Comparison of ENCODE assay signal across 18 cellular contexts in genomic region chr7:7745966-7746365, GRCh38. TPM values are rescaled to one million over a fixed set of nuclear protein-coding genes. Genes with fewer than 3 reads are reported as not detected.
A peak's percentile ranks its signal among the peaks of the same experiment; 100 is the strongest.
DNase-seq lines count a peak whose midpoint lies in the region; ATAC-seq, FAIRE-seq and TF ChIP-seq lines count a peak whose summit lies in the region.
"Had no signal": no experiment of that assay in that cellular context is flagged by ENCODE, and none has a peak within 500 bp of the region (broad histone marks: within the 10 kb centered on the region; RNA-seq: fewer than 3 reads in every experiment).

No MANE protein-coding gene starts in this region.

- FAIRE-seq in K562 (lab: Jason Lieb, UNC), result no peak
- FAIRE-seq: RCC 7860 had no signal

- H3F3A ChIP-seq in DOHH2 (ENCODE audit: control insufficient read depth, insufficient read depth) (no peaks in the 10 kb centered on the region), Loucy (ENCODE audit: low read depth) (peaks cover 6% of the 10 kb centered on the region; the same call in 1 of the 2 replicates)

- TF ChIP-seq POLR2A in K562 (conservative IDR thresholded peaks at IDR 0.05), result no peak

- CTCF ChIA-PET in K562 (lab: Yijun Ruan, JAX; ENCODE audit: low intra/inter-chr PET ratio), result no interaction called here

- H3K27ac ChIP-seq in DOHH2 (ENCODE audit: low read depth, low read length) (no peak overlapping the region), K562 (ENCODE audit: extremely low read depth, low read depth, low read length) (no peak overlapping the region)
- H3K27ac ChIP-seq: BLaER1 treated with 17β-estradiol and CSF1 and Interleukin-3, amounts not matched to agents 10 nM and 100 nM; GM23248; KMS-11 had no signal

- H3K27me3 Mint-ChIP-seq in nephron progenitor cell (ENCODE audit: low read depth, poor library complexity), result peaks cover 3% of the 10 kb centered on the region

- WGBS in K562 (ENCODE audit: insufficient coverage, low coverage, missing lambda C conversion rate), result 60% methylated on average over 4 of the region's 4 CpGs

- H3K9ac ChIP-seq in Loucy (ENCODE audit: low read depth, low read length, poor library complexity, severe bottlenecking) (peak overlapping the region; percentile 61), K562 (ENCODE audit: insufficient read depth in 1 of 2, low read depth in 2 of 2, low read length in 2 of 2) (no peak overlapping the region)
- H3K9ac ChIP-seq: BLaER1 treated with 17β-estradiol and CSF1 and Interleukin-3, amounts not matched to agents 10 nM and 100 nM; GM23248; KMS-11 had no signal

- TF ChIP-seq EP300 in K562 (IDR thresholded peaks at IDR 0.05; ENCODE audit: low read length), result no peak

- H3K4me3 ChIP-seq in DOHH2 (ENCODE audit: low read length) (no peak overlapping the region), Loucy (ENCODE audit: low read length, poor library complexity, severe bottlenecking) (peak overlapping the region; percentile 58), K562 (no peak overlapping the region)
- H3K4me3 ChIP-seq: BLaER1 treated with 17β-estradiol and CSF1 and Interleukin-3, amounts not matched to agents 10 nM and 100 nM; GM23248 had no signal

- in situ Hi-C loops in K562 (cut with MboI), result no loop called here

- no peak overlapping the region for H3K4me3 Mint-ChIP-seq in nephron progenitor cell
- H3K4me3 Mint-ChIP-seq: CD8-positive, alpha-beta T cell; H9 had no signal

- no peaks in the 10 kb centered on the region for H3K9me1 ChIP-seq in K562 (ENCODE audit: control insufficient read depth, insufficient read depth, low read length)

- H3K9me3 ChIP-seq in DOHH2 (ENCODE audit: control insufficient read depth, insufficient read depth, low read length) (no peaks in the 10 kb centered on the region), Loucy (ENCODE audit: insufficient read depth, low read depth, low read length) (no peaks in the 10 kb centered on the region), K562 (replicated peaks; ENCODE audit: control insufficient read depth, insufficient read depth, low read depth, low read length) (no peaks in the 10 kb centered on the region)
- H3K9me3 ChIP-seq: BLaER1 treated with 17β-estradiol and CSF1 and Interleukin-3, amounts not matched to agents 10 nM and 100 nM had no signal

- H3K36me3 ChIP-seq in DOHH2 (ENCODE audit: control insufficient read depth, low read length) (no peaks in the 10 kb centered on the region), Loucy (ENCODE audit: insufficient read depth, low read length) (no peaks in the 10 kb centered on the region), K562 (ENCODE audit: control insufficient read depth, insufficient read depth, low read length) (no peaks in the 10 kb centered on the region)
- H3K36me3 ChIP-seq: BLaER1 treated with 17β-estradiol and CSF1 and Interleukin-3, amounts not matched to agents 10 nM and 100 nM had no signal

- H3K9me2 ChIP-seq in DOHH2 (replicated peaks; ENCODE audit: control insufficient read depth, low read length) (no peaks in the 10 kb centered on the region), Loucy (replicated peaks; ENCODE audit: low read depth, low read length) (no peaks in the 10 kb centered on the region)

- H3K4me2 ChIP-seq in DOHH2 (ENCODE audit: low read length) (0 out of 2 replicates have a peak overlapping the region, but pooled peaks have one; percentile 5), Loucy (ENCODE audit: low read depth, low read length, poor library complexity, severe bottlenecking) (peak overlapping the region; percentile 69), K562 (ENCODE audit: insufficient read depth, low read length) (no peak overlapping the region)
- H3K4me2 ChIP-seq: KMS-11 had no signal

- DNase-seq in K562 (ENCODE audit: extremely low read depth in 1 of 4, low spot score in 3 of 4) (no peak), nephron progenitor cell (no peak), NCI-H345 (lab: John Stamatoyannopoulos, UW) (no peak)
- no peak for DNase-seq in activated CD4-positive, alpha-beta T cell treated with anti-CD3 and anti-CD28 coated beads, Interleukin-2, amount 50 U/mL, for 4 hours
- DNase-seq in activated CD4-positive, CD25-positive, alpha-beta regulatory T cell treated with anti-CD3 and anti-CD28 coated beads, Interleukin-2, amount 50 U/mL, for 72 hours, result no peak
- DNase-seq: CD8-positive, alpha-beta T cell; GDM1; GM23248; H9; NCI-H2029 treated with DMSO at 0.1 percent for 48 hours; NCI-H524 treated with DMSO at 0.1 percent for 48 hours; NCI-H82 had no signal

- H3K79me2 ChIP-seq in DOHH2 (ENCODE audit: control insufficient read depth, low read length) (no peaks in the 10 kb centered on the region), Loucy (ENCODE audit: insufficient read depth, low read length) (no peaks in the 10 kb centered on the region), K562 (ENCODE audit: control insufficient read depth, insufficient read depth, low read length) (no peaks in the 10 kb centered on the region)

- H3K27me3 ChIP-seq in DOHH2 (ENCODE audit: control insufficient read depth, low read length), result no peaks in the 10 kb centered on the region
- no peaks in the 10 kb centered on the region for H3K27me3 ChIP-seq in Loucy (ENCODE audit: insufficient read depth, low read length, poor library complexity, severe bottlenecking)
- H3K27me3 ChIP-seq in K562 (ENCODE audit: control insufficient read depth in 2 of 2, insufficient read depth in 2 of 2, low read length in 2 of 2), result no peaks in the 10 kb centered on the region
- H3K27me3 ChIP-seq: BLaER1 treated with 17β-estradiol and CSF1 and Interleukin-3, amounts not matched to agents 10 nM and 100 nM had no signal

- intact Hi-C loops in K562 (cut with micrococcal nuclease), result no loop called here

- H4K20me1 ChIP-seq in DOHH2 (ENCODE audit: control insufficient read depth, insufficient read depth, low read depth, low read length) (no peaks in the 10 kb centered on the region), Loucy (ENCODE audit: insufficient read depth, low read length, poor library complexity, severe bottlenecking) (no peaks in the 10 kb centered on the region), K562 (replicated peaks; ENCODE audit: control insufficient read depth, insufficient read depth, low read length) (no peaks in the 10 kb centered on the region)
- H4K20me1 ChIP-seq: BLaER1 treated with 17β-estradiol and CSF1 and Interleukin-3, amounts not matched to agents 10 nM and 100 nM had no signal

- TF ChIP-seq CTCF in DOHH2 (IDR thresholded peaks at IDR 0.05; ENCODE audit: low read depth, low read length, poor library complexity, severe bottlenecking), result no peak
- TF ChIP-seq CTCF in Loucy (conservative IDR thresholded peaks at IDR 0.05; ENCODE audit: low read length), result no peak
- no peak for TF ChIP-seq CTCF in K562 (IDR thresholded peaks at IDR 0.05 in 2 of 3, conservative IDR thresholded peaks at IDR 0.05 in 1 of 3; ENCODE audit: insufficient read depth in 2 of 3, low read depth in 1 of 3, low read length in 3 of 3)
- TF ChIP-seq CTCF in nephron progenitor cell (IDR thresholded peaks at IDR 0.05), result no peak

- no peaks in the 10 kb centered on the region for H3K9me3 Mint-ChIP-seq in nephron progenitor cell
- H3K9me3 Mint-ChIP-seq: CD8-positive, alpha-beta T cell; H9 had no signal

- peak overlapping the region; percentile 94 for H3K27ac Mint-ChIP-seq in nephron progenitor cell
- H3K27ac Mint-ChIP-seq: CD8-positive, alpha-beta T cell had no signal

- TF ChIP-seq RAD21 in K562 (CRISPR knock-in tag; conservative IDR thresholded peaks at IDR 0.05 in 1 of 2, IDR thresholded peaks at IDR 0.05 in 1 of 2), result no peak

- ATAC-seq in K562 (no peak; the same call in 2 of the 3 replicates), HG03139 (IDR thresholded peaks at IDR 0.05; ENCODE audit: unreplicated experiment) (no peak)
- ATAC-seq: CD8-positive, alpha-beta T cell had no signal

- H3K4me1 Mint-ChIP-seq in nephron progenitor cell, result peaks cover 11% of the 10 kb centered on the region

- H2AFZ ChIP-seq in Loucy (ENCODE audit: low read length), result peak overlapping the region; percentile 44
- peak overlapping the region; percentile 33; the same call in 1 of the 2 replicates for H2AFZ ChIP-seq in K562 (ENCODE audit: low read depth, low read length)
- H2AFZ ChIP-seq: GM23248 had no signal

- POLR2A ChIA-PET in K562 (lab: Yijun Ruan, JAX), result interaction anchor here (0.6 to 1.4 kb wide), 3 partner anchors 9 to 399 kb away, joined by 3 to 4 read pairs (median 3); no protein-coding TSS in a partner anchor

- H3K36me3 Mint-ChIP-seq in nephron progenitor cell (ENCODE audit: low read depth), result no peaks in the 10 kb centered on the region

- H3K4me1 ChIP-seq in DOHH2 (ENCODE audit: control insufficient read depth, low read length), result peaks cover 10% of the 10 kb centered on the region
- peaks cover 40% of the 10 kb centered on the region for H3K4me1 ChIP-seq in Loucy (ENCODE audit: insufficient read depth, low read length, poor library complexity, severe bottlenecking)
- H3K4me1 ChIP-seq in K562 (replicated peaks in 1 of 2; ENCODE audit: control insufficient read depth in 2 of 2, insufficient read depth in 2 of 2, low read length in 2 of 2), result no peaks in the 10 kb centered on the region

- no TSS peak for BruUV-seq in K562 (replicated peaks; lab: Mats Ljungman, UMichigan)

TF ChIP-seq in K562, 482 proteins besides CTCF, POLR2A, EP300 and RAD21 (continues in another document):
- no peak for TF ChIP-seq ILK (tag; IDR thresholded peaks at IDR 0.05; ENCODE audit: borderline replicate concordance, low read depth)
- TF ChIP-seq POU5F1 (IDR thresholded peaks at IDR 0.05; ENCODE audit: borderline replicate concordance, low read depth, low read length, partially characterized antibody), result no peak

RNA-seq across cellular contexts. Expression of gene RPA3, which starts 27.6 kb away (rescaled TPM):
- total RNA-seq in K562 (2011; cell fraction: chromatin; rRNA removed; ENCODE audit: low replicate concordance), result 11.9 and 29.3 TPM in 2 replicates
- 14.1 and 15.8 TPM in 2 replicates for total RNA-seq in K562 (2011; cell fraction: nucleolus; rRNA removed)
- 26.5 and 30.7 TPM in 2 replicates for total RNA-seq in K562 (2011; cell fraction: nucleoplasm; rRNA removed)
- total RNA-seq in K562 (2014; rRNA removed), result 63.2 and 68.5 TPM in 2 replicates
- total RNA-seq in K562 (2014; rRNA removed; fragmentation: Illumina TruSeq; extraction: Trizol), result 152 and 160 TPM in 2 replicates
- total RNA-seq in K562 (2015; rRNA removed; fragmentation: Illumina TruSeq; extraction: Trizol), result 89.5 and 100 TPM in 2 replicates
- total RNA-seq in K562 (2021), result 116 and 124 TPM in 2 replicates
- 146 and 188 TPM in 2 replicates for polyA plus RNA-seq in K562 (2011; rRNA removed)
- 27.0 and 62.9 TPM in 2 replicates for polyA plus RNA-seq in K562 (2011; cell fraction: cytosol; rRNA removed)
- 24.4 and 34.7 TPM in 2 replicates for polyA plus RNA-seq in K562 (2011; cell fraction: nucleus; rRNA removed)
- polyA plus RNA-seq in K562 (2012), result 130 and 162 TPM in 2 replicates
- 92.4 and 107 TPM in 2 replicates for polyA plus RNA-seq in K562 (2014; fragmentation: Illumina TruSeq; extraction: Trizol)
- 100 to 1,000 TPM; 202 to 265 TPM for polyA plus RNA-seq in K562 (2014; fragmentation: Nextera tagmentation; extraction: Ambion mirVana)
- polyA plus RNA-seq in K562 (2014; rRNA removed), result 114 and 125 TPM in 2 replicates
- polyA minus RNA-seq in K562 (2011; rRNA and poly(A)+ RNA removed), result 35.4 and 39.6 TPM in 2 replicates
- 14.7 and 17.8 TPM in 2 replicates for polyA minus RNA-seq in K562 (2011; cell fraction: cytosol; rRNA and poly(A)+ RNA removed)
- polyA minus RNA-seq in K562 (2011; cell fraction: nucleus; rRNA and poly(A)+ RNA removed), result 16.4 and 28.7 TPM in 2 replicates
